Comparison of ENCODE assay signal across 9 cellular contexts in the genomic region with DNA sequence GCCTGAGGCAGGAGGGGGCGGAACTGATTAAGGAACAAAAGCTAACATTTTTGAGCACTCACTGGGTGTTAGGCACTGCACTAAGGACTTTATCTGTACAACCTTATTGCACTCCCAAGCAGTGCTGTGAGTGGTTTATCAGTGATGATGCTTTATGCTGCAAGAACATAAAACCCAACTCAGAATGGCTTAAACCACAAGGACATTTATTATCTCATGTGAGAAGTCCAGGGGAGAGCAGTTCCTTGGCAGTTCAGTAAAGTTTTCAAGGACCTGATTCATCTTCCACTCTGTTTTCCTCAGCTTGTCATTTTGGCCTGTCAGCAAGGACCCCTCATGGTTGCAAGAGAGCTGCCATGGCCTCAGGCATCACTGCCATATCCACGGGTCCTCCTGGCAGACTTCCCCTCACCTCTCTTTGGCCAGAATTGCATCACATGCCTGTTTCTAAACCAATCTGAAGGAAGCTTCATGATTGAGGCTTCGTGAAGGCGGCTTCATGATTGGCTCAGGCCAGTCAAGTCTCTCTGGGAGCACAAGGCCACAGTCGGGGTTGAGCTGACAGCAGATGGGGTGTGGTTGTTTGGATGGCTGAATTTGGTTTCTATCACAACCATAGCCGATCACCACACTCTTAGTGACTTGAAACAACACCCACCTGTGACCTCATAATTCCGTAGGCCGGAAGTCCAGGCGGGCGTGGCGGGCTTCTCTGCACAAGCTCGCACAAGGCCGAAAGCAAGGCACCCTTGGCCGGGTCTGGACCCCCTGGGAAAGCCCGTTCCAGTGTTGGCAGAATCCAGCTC. TPM values are rescaled to one million over a fixed set of nuclear protein-coding genes. Genes with fewer than 3 reads are reported as not detected.
DNase-seq lines count a peak whose midpoint lies in the region; ATAC-seq and TF ChIP-seq lines count a peak whose summit lies in the region.
"Had no signal": no experiment of that assay in that cellular context is flagged by ENCODE, and none has a peak within 500 bp of the region (broad histone marks: within the 10 kb centered on the region; RNA-seq: fewer than 3 reads in every experiment).

No MANE protein-coding gene starts in this region.

- WGBS in ovary, 3 donors: 49 to 58% (median 56%) methylated on average over 15 of the region's 15 CpGs

- H3K27ac Mint-ChIP-seq in brain: peak overlapping the region in 3 of 5 experiments; percentile 43 to 51 (median 50)

- H3K27me3 Mint-ChIP-seq in brain: peaks cover 4% of the 10 kb centered on the region

- DNase-seq in ovary: peak in 3 of 5 donors; percentile 42 to 61 (median 57)
- no peak for DNase-seq in DMS 273 (lab: John Stamatoyannopoulos, UW; ENCODE audit: unreplicated experiment)
- no peak for DNase-seq in mucosa of gallbladder (ENCODE audit: low spot score)

- H3K36me3 ChIP-seq in ovary: no peaks in the 10 kb centered on the region

- TF ChIP-seq EP300 in ovary (IDR thresholded peaks at IDR 0.05): no peak

- H3K27me3 ChIP-seq in ovary: no peaks in the 10 kb centered on the region

- H3K4me3 Mint-ChIP-seq in brain: no peak overlapping the region

- peaks cover 41% of the 10 kb centered on the region for H3K4me1 Mint-ChIP-seq in brain

- no peak for TF ChIP-seq CTCF in brain (conservative IDR thresholded peaks at IDR 0.05)
- TF ChIP-seq CTCF in ovary (IDR thresholded peaks at IDR 0.05): no peak

- no peaks in the 10 kb centered on the region for H3K9me3 ChIP-seq in ovary

- peaks cover 0 to 2% (median 0%) of the 10 kb centered on the region in 5 experiments for H3K9me3 Mint-ChIP-seq in brain

- H3K36me3 Mint-ChIP-seq in brain: no peaks in the 10 kb centered on the region

- peaks cover 13% of the 10 kb centered on the region for H3K4me1 ChIP-seq in ovary (ENCODE audit: insufficient read depth)

- H3K4me3 ChIP-seq in ovary: no peak overlapping the region
- H3K4me3 ChIP-seq: SK-N-MC had no signal

- ATAC-seq in HG03469 (IDR thresholded peaks at IDR 0.05; ENCODE audit: unreplicated experiment) (peak; percentile 44), HG02840 (IDR thresholded peaks at IDR 0.05; ENCODE audit: low FRiP score, unreplicated experiment) (no peak), GM21825 (IDR thresholded peaks at IDR 0.05; ENCODE audit: unreplicated experiment) (no peak)

- TF ChIP-seq POLR2A in GM19193 (IDR thresholded peaks at IDR 0.05; ENCODE audit: extremely low read depth, insufficient read depth, insufficient read length): peak; percentile 22
- TF ChIP-seq POLR2A in ovary (IDR thresholded peaks at IDR 0.05): no peak

- intact Hi-C loops in ovary (cut with DNase I): no loop called here

- H3K27ac ChIP-seq in ovary: peak overlapping the region in 1 of 2 donors; percentile 27

RNA-seq across cellular contexts. Expression of a gene that starts 15.8 kb away (rescaled TPM):
- polyA plus RNA-seq in brain (ENCODE audit: insufficient read depth, low read depth, low replicate concordance): 0.97 TPM
- total RNA-seq in ovary: 10 to 100 TPM in 1 of 7 donors, 1 to 10 TPM in 6; 3.7 to 15.5 (median 7.8) TPM
- polyA plus RNA-seq in ovary: 10 to 100 TPM in 1 of 2 donors, 1 to 10 TPM in 1; 5.2 to 11.2 TPM
- 25.1 TPM for total RNA-seq in mucosa of gallbladder

RNA-seq across cellular contexts. Expression of a gene that starts 23.1 kb away (rescaled TPM):
- polyA plus RNA-seq in brain (ENCODE audit: insufficient read depth, low read depth, low replicate concordance) (0.27 TPM), ovary (1 to 10 TPM; 1.5 to 3.8 TPM)
- total RNA-seq in ovary (1 to 10 TPM in 5 of 7 donors, under 1 TPM in 2; 0.89 to 3.5 (median 1.4) TPM), mucosa of gallbladder (3.3 TPM)

RNA-seq across cellular contexts. Expression of a gene that starts 43.7 kb away (rescaled TPM):
- polyA plus RNA-seq in brain (ENCODE audit: insufficient read depth, low read depth, low replicate concordance) (not detected), ovary (not detected)
- total RNA-seq in ovary (not detected), mucosa of gallbladder (not detected)

Comparison
In these comparisons a context has a peak if more than half of its experiments do, and no peak if none do; other contexts are left out.
1. DNase-seq: peak in ovary (3 of 5); none in DMS 273 (single experiment) and mucosa of gallbladder (single experiment).